ENCODE assay signal across 26 cellular contexts in genomic region chr2:162196611-162197010, GRCh38. TPM values are rescaled to one million over a fixed set of nuclear protein-coding genes. Genes with fewer than 3 reads are reported as not detected.
DNase-seq lines count a peak whose midpoint lies in the region; ATAC-seq and TF ChIP-seq lines count a peak whose summit lies in the region.
"Had no signal": no experiment of that assay in that cellular context is flagged by ENCODE, and none has a peak within 500 bp of the region (broad histone marks: within the 10 kb centered on the region; RNA-seq: fewer than 3 reads in every experiment).

No MANE protein-coding gene starts in this region.

- H3K9me3 ChIP-seq in adipocyte (ENCODE audit: control insufficient read depth, low read length) = no peaks in the 10 kb centered on the region
- H3K9me3 ChIP-seq: A549, mucosa of descending colon, neutrophil, right lobe of liver, tibial artery had no signal

- H3K9me3 Mint-ChIP-seq in activated naive CD8-positive, alpha-beta T cell treated with anti-CD3 and anti-CD28 coated beads, Interleukin-2, amount 50 U/mL, for 24 hours = no peaks in the 10 kb centered on the region
- no peaks in the 10 kb centered on the region for H3K9me3 Mint-ChIP-seq in activated naive CD8-positive, alpha-beta T cell treated with anti-CD3 and anti-CD28 coated beads for 36 hours
- H3K9me3 Mint-ChIP-seq: brain; CD4-positive, alpha-beta T cell had no signal

- H3K36me3 ChIP-seq in adipocyte (ENCODE audit: control insufficient read depth, insufficient read depth, low read length, severe bottlenecking) = peaks cover 58% of the 10 kb centered on the region
- H3K36me3 ChIP-seq: neutrophil, right lobe of liver had no signal

- no peak for DNase-seq in activated naive CD8-positive, alpha-beta T cell treated with anti-CD3 and anti-CD28 coated beads, Interleukin-2, amount 50 U/mL, for 24 hours
- no peak for DNase-seq in activated naive CD8-positive, alpha-beta T cell treated with anti-CD3 and anti-CD28 coated beads for 36 hours
- DNase-seq in adipocyte (ENCODE audit: low read depth) = peak; percentile 46
- peak; percentile 57 for DNase-seq in fibroblast of the aortic adventitia (ENCODE audit: low read depth)
- no peak for DNase-seq in D341Med (ENCODE audit: low spot score)
- DNase-seq in activated CD4-positive, CD25-positive, alpha-beta regulatory T cell (lab: John Stamatoyannopoulos, UW) = no peak
- DNase-seq in DMS153 (lab: John Stamatoyannopoulos, UW) = no peak
- DNase-seq: activated gamma-delta T cell treated with Interleukin-2 at 50 U/mL for 16 hours; CD4-positive, alpha-beta T cell; DND-41; effector CD8-positive, alpha-beta T cell; left colon; mucosa of descending colon; NCI-H1694; NCI-H345; NK-92 treated with Interleukin-12 subunit alpha and Interleukin-12 subunit beta, amount 100 ng/mL, for 24 hours; right lobe of liver; Right ventricle myocardium superior; stimulated activated CD4-positive, alpha-beta T cell treated with anti-CD3 and anti-CD28 coated beads, Interleukin-2, amount 100 ng/mL, for 48 hours; T-helper 2 cell; tibial artery had no signal

- H3K4me1 ChIP-seq in adipocyte (ENCODE audit: control insufficient read depth, insufficient read depth, low read length) = peaks cover 5% of the 10 kb centered on the region
- H3K4me1 ChIP-seq: A549, right lobe of liver, tibial artery had no signal

- peaks cover 27% of the 10 kb centered on the region for H3K27me3 Mint-ChIP-seq in activated naive CD8-positive, alpha-beta T cell treated with anti-CD3 and anti-CD28 coated beads, Interleukin-2, amount 50 U/mL, for 24 hours
- peaks cover 32% of the 10 kb centered on the region for H3K27me3 Mint-ChIP-seq in activated naive CD8-positive, alpha-beta T cell treated with anti-CD3 and anti-CD28 coated beads for 36 hours
- H3K27me3 Mint-ChIP-seq: brain had no signal

- no peak overlapping the region for H3K9ac ChIP-seq in adipocyte (ENCODE audit: low read length)

- H3K4me1 Mint-ChIP-seq in activated naive CD8-positive, alpha-beta T cell treated with anti-CD3 and anti-CD28 coated beads, Interleukin-2, amount 50 U/mL, for 24 hours = peaks cover 10% of the 10 kb centered on the region
- no peaks in the 10 kb centered on the region for H3K4me1 Mint-ChIP-seq in activated naive CD8-positive, alpha-beta T cell treated with anti-CD3 and anti-CD28 coated beads for 36 hours

- ATAC-seq in activated naive CD8-positive, alpha-beta T cell treated with anti-CD3 and anti-CD28 coated beads, Interleukin-2, amount 50 U/mL, for 24 hours = peak; percentile 40
- no peak for ATAC-seq in HG03175 (IDR thresholded peaks at IDR 0.05; ENCODE audit: unreplicated experiment)
- ATAC-seq: A549; activated CD4-positive, CD25-positive, alpha-beta regulatory T cell treated with anti-CD3 and anti-CD28 coated beads, Interleukin-2, amount 50 U/mL, for 24 hours; left colon; mucosa of descending colon; right lobe of liver had no signal

- TF ChIP-seq CTCF in fibroblast of the aortic adventitia (IDR thresholded peaks at IDR 0.05; ENCODE audit: insufficient read depth, low read length) = no peak

- no peaks in the 10 kb centered on the region for H3K36me3 Mint-ChIP-seq in activated naive CD8-positive, alpha-beta T cell treated with anti-CD3 and anti-CD28 coated beads, Interleukin-2, amount 50 U/mL, for 24 hours (ENCODE audit: low read depth)
- no peaks in the 10 kb centered on the region for H3K36me3 Mint-ChIP-seq in activated naive CD8-positive, alpha-beta T cell treated with anti-CD3 and anti-CD28 coated beads for 36 hours
- H3K36me3 Mint-ChIP-seq: brain had no signal

- no peaks in the 10 kb centered on the region for H3K27me3 ChIP-seq in adipocyte (replicated peaks; ENCODE audit: control insufficient read depth, insufficient read depth, low read length)
- H3K27me3 ChIP-seq: neutrophil, right lobe of liver, tibial artery had no signal

- H3K4me3 ChIP-seq in adipocyte (ENCODE audit: low read length) (no peak overlapping the region), fibroblast of the aortic adventitia (ENCODE audit: low read depth, low read length) (no peak overlapping the region)
- H3K4me3 ChIP-seq: A549, mucosa of descending colon, right lobe of liver, tibial artery had no signal

- no peak overlapping the region for H3K4me3 Mint-ChIP-seq in activated naive CD8-positive, alpha-beta T cell treated with anti-CD3 and anti-CD28 coated beads, Interleukin-2, amount 50 U/mL, for 24 hours
- H3K4me3 Mint-ChIP-seq in activated naive CD8-positive, alpha-beta T cell treated with anti-CD3 and anti-CD28 coated beads for 36 hours = no peak overlapping the region
- H3K4me3 Mint-ChIP-seq: brain; CD4-positive, alpha-beta T cell had no signal

- no peak overlapping the region for H3K27ac Mint-ChIP-seq in activated naive CD8-positive, alpha-beta T cell treated with anti-CD3 and anti-CD28 coated beads, Interleukin-2, amount 50 U/mL, for 24 hours
- H3K27ac Mint-ChIP-seq in activated naive CD8-positive, alpha-beta T cell treated with anti-CD3 and anti-CD28 coated beads for 36 hours = no peak overlapping the region
- H3K27ac Mint-ChIP-seq: brain; CD4-positive, alpha-beta T cell had no signal

RNA-seq across cellular contexts. Expression of gene GCG, which starts 44.6 kb away (rescaled TPM):
- not detected for total RNA-seq in activated naive CD8-positive, alpha-beta T cell treated with anti-CD3 and anti-CD28 coated beads for 36 hours
- not detected in 2 replicates for total RNA-seq in fibroblast of the aortic adventitia (ENCODE audit: low replicate concordance)
- total RNA-seq: CD4-positive, alpha-beta T cell; right lobe of liver; Right ventricle myocardium superior had no signal

RNA-seq across cellular contexts. Expression of gene FAP, which starts 46.6 kb away (rescaled TPM):
- not detected for total RNA-seq in activated naive CD8-positive, alpha-beta T cell treated with anti-CD3 and anti-CD28 coated beads for 36 hours
- 150 and 228 TPM in 2 replicates for total RNA-seq in fibroblast of the aortic adventitia (ENCODE audit: low replicate concordance)
- total RNA-seq: CD4-positive, alpha-beta T cell had no signal

Comparison
In these comparisons a context has a peak if more than half of its experiments do, and no peak if none do; other contexts are left out.
1. DNase-seq: peak in adipocyte (single experiment) and fibroblast of the aortic adventitia (single experiment); none in activated naive CD8-positive, alpha-beta T cell treated with anti-CD3 and anti-CD28 coated beads, Interleukin-2, amount 50 U/mL, for 24 hours (single experiment), activated naive CD8-positive, alpha-beta T cell treated with anti-CD3 and anti-CD28 coated beads for 36 hours (single experiment), D341Med (single experiment), activated CD4-positive, CD25-positive, alpha-beta regulatory T cell (0 of 4) and DMS153 (single experiment).
2. RNA of gene FAP, which starts 46.6 kb away (total RNA-seq): 150 to 228 TPM in fibroblast of the aortic adventitia; not detected in activated naive CD8-positive, alpha-beta T cell treated with anti-CD3 and anti-CD28 coated beads for 36 hours; every median in the first group is over 100 times any median in the second.